ENCODE assay signal across 7 cellular contexts in genomic region chr16:53022374-53022773, GRCh38. TPM values are rescaled to one million over a fixed set of nuclear protein-coding genes. Genes with fewer than 3 reads are reported as not detected.
DNase-seq lines count a peak whose midpoint lies in the region; ATAC-seq lines count a peak whose summit lies in the region.

No MANE protein-coding gene starts in this region.

- no peak for ATAC-seq in HG02885 (IDR thresholded peaks at IDR 0.05; ENCODE audit: poor library complexity, unreplicated experiment)

- DNase-seq in G401 (ENCODE audit: low spot score) (peak; percentile 65), HS-27A (ENCODE audit: low read depth) (peak; percentile 42), NCI-H82 treated with DMSO at 0.1 percent for 48 hours (lab: John Stamatoyannopoulos, UW; ENCODE audit: unreplicated experiment) (peak; percentile 52), dedifferentiated amniotic fluid mesenchymal stem cell (ENCODE audit: extremely low spot score) (peak; percentile 53), medulla oblongata (ENCODE audit: extremely low spot score) (peak; percentile 51), T1000 (lab: John Stamatoyannopoulos, UW) (no peak)

- in situ Hi-C loops in G401 (cut with HindIII; ENCODE audit: low sequenced_read_pairs): no loop called here

RNA-seq across cellular contexts. Expression of gene CHD9NB, which starts 30.3 kb away (rescaled TPM):
- 43.5 and 58.1 TPM in 2 replicates for total RNA-seq in G401 (2014; rRNA removed; shearing (Covaris generic))

RNA-seq across cellular contexts. Expression of gene CHD9, which starts 32.4 kb away (rescaled TPM):
- 18.3 and 31.1 TPM in 2 replicates for total RNA-seq in G401 (2014; rRNA removed; shearing (Covaris generic))
